Comparison of ENCODE assay signal across 8 cellular contexts in the genomic region with DNA sequence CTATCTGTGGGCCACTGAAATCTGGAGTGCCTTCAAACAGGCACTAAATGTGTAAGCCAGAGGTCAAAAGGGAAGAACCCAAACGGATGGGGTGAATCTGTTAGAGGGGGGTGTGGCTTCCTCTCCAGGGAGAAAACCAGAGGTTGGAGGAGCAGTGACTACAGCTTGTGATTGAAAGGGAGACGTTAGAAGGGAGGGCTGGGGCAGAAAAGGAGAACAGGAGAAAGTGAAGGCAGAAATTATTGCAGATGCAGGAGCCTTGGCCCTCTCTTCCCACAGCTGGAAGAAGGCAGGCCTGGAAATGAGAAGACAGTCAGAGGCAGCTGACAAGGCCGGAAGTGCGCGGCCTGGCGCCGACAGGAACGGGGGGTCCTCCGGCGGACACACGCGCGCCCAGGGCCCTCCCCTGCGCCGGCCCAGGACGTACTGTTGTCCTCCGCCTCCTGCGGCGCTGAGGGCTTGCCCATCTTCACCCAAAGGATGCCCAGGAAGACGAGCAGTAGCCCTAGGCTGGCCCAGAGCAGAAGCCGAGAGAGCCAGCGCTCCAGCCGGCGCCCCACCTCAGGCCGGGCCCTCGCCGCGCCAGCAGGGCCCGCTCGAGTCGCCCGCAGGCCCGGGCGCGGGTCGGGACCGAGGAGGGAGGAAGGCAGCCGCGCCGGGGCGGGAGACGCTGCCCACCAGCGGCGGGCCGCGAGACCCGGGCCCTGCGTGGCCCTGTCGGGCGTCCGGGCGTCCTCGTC. TPM values are rescaled to one million over a fixed set of nuclear protein-coding genes. Genes with fewer than 3 reads are reported as not detected.
A peak's percentile ranks its signal among the peaks of the same experiment; 100 is the strongest.
DNase-seq lines count a peak whose midpoint lies in the region; ATAC-seq and TF ChIP-seq lines count a peak whose summit lies in the region.

No MANE protein-coding gene starts in this region.

- H3K4me1 ChIP-seq in parathyroid adenoma = peaks cover 23% of the 10 kb centered on the region

- H3K27ac Mint-ChIP-seq in Calu3 (ENCODE audit: unreplicated experiment) = peak overlapping the region; percentile 75

- ATAC-seq in GM19455 (IDR thresholded peaks at IDR 0.05; ENCODE audit: unreplicated experiment) = peak; percentile 52
- ATAC-seq in HG03571 (IDR thresholded peaks at IDR 0.05; ENCODE audit: unreplicated experiment) = peak; percentile 38
- peak; percentile 76 for ATAC-seq in SK-N-SH treated with all-trans-retinoic acid at 6 μM for 48 hours
- ATAC-seq in Right ventricle myocardium superior (ENCODE audit: poor library complexity) = peak; percentile 59

- peak overlapping the region; percentile 85 for H3K27ac ChIP-seq in parathyroid adenoma

- peak overlapping the region; percentile 93 for H3K9ac ChIP-seq in parathyroid adenoma

- H3K79me2 ChIP-seq in parathyroid adenoma = peaks cover 40% of the 10 kb centered on the region

- TF ChIP-seq CTCF in Calu3 (IDR thresholded peaks at IDR 0.05; ENCODE audit: unreplicated experiment) (no peak), parathyroid adenoma (IDR thresholded peaks at IDR 0.05) (no peak)

- peak overlapping the region; percentile 77 for H3K4me3 ChIP-seq in parathyroid adenoma (ENCODE audit: low read depth, low read length)

- H2AFZ ChIP-seq in parathyroid adenoma = peak overlapping the region; percentile 97

- peaks cover 36% of the 10 kb centered on the region for H3K27me3 Mint-ChIP-seq in Calu3 (ENCODE audit: unreplicated experiment)

- no peaks in the 10 kb centered on the region for H3K36me3 ChIP-seq in parathyroid adenoma (ENCODE audit: control insufficient read depth, insufficient read depth, low read length)

- intact Hi-C loops in Calu3 (cut with micrococcal nuclease; ENCODE audit: unreplicated experiment) = no loop called here
- intact Hi-C loops in Right ventricle myocardium superior (cut with DNase I) = no loop called here

- DNase-seq in Calu3 (peak; percentile 70), Right ventricle myocardium superior (peak; percentile 86), ureter (ENCODE audit: low spot score) (peak; percentile 79)
- peak; percentile 11 for DNase-seq in activated naive CD8-positive, alpha-beta T cell treated with anti-CD3 and anti-CD28 coated beads, Interleukin-2, amount 50 U/mL, for 16 hours (ENCODE audit: low read depth, low spot score)

- peaks cover 28% of the 10 kb centered on the region for H3K36me3 Mint-ChIP-seq in Calu3 (ENCODE audit: insufficient read depth, unreplicated experiment)

- H3K4me2 ChIP-seq in parathyroid adenoma (ENCODE audit: low read length) = peak overlapping the region; percentile 90

- H3K4me3 Mint-ChIP-seq in Calu3 (ENCODE audit: low read depth, unreplicated experiment) = peak overlapping the region; percentile 77

- H3K9me3 Mint-ChIP-seq in Calu3 (ENCODE audit: low read depth, unreplicated experiment) = no peaks in the 10 kb centered on the region

- no TSS peak for BruUV-seq in Calu3 (replicated peaks; lab: Mats Ljungman, UMichigan)

- H3K4me1 Mint-ChIP-seq in Calu3 (ENCODE audit: low read depth, unreplicated experiment) = peaks cover 9% of the 10 kb centered on the region

- CTCF ChIA-PET in Calu3 (lab: Charles Lee) = interaction anchor here (0.6 to 2.1 kb wide), 3 partner anchors 17 to 77 kb away, joined by 3 to 5 read pairs (median 4); a partner anchor contains a TSS

- no peaks in the 10 kb centered on the region for H3K27me3 ChIP-seq in parathyroid adenoma (ENCODE audit: control insufficient read depth, insufficient read depth, low read length)

- no peaks in the 10 kb centered on the region for H3K9me3 ChIP-seq in parathyroid adenoma (ENCODE audit: control insufficient read depth, low read length)

TF ChIP-seq in SK-N-SH treated with all-trans-retinoic acid at 6 μM for 48 hours, 23 proteins besides CTCF, POLR2A, EP300 and RAD21:
- no peak for TF ChIP-seq BACH2 (CRISPR knock-in tag; IDR thresholded peaks at IDR 0.05; ENCODE audit: borderline replicate concordance)
- TF ChIP-seq ZNF565 (CRISPR knock-in tag; conservative IDR thresholded peaks at IDR 0.05; ENCODE audit: low read depth) = no peak
- TF ChIP-seq, protein P1, sequence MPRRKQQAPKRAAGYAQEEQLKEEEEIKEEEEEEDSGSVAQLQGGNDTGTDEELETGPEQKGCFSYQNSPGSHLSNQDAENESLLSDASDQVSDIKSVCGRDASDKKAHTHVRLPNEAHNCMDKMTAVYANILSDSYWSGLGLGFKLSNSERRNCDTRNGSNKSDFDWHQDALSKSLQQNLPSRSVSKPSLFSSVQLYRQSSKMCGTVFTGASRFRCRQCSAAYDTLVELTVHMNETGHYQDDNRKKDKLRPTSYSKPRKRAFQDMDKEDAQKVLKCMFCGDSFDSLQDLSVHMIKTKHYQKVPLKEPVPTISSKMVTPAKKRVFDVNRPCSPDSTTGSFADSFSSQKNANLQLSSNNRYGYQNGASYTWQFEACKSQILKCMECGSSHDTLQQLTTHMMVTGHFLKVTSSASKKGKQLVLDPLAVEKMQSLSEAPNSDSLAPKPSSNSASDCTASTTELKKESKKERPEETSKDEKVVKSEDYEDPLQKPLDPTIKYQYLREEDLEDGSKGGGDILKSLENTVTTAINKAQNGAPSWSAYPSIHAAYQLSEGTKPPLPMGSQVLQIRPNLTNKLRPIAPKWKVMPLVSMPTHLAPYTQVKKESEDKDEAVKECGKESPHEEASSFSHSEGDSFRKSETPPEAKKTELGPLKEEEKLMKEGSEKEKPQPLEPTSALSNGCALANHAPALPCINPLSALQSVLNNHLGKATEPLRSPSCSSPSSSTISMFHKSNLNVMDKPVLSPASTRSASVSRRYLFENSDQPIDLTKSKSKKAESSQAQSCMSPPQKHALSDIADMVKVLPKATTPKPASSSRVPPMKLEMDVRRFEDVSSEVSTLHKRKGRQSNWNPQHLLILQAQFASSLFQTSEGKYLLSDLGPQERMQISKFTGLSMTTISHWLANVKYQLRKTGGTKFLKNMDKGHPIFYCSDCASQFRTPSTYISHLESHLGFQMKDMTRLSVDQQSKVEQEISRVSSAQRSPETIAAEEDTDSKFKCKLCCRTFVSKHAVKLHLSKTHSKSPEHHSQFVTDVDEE (CRISPR knock-in tag; IDR thresholded peaks at IDR 0.05) = no peak
- no peak for TF ChIP-seq TOX (CRISPR knock-in tag; IDR thresholded peaks at IDR 0.05; ENCODE audit: borderline replicate concordance)
- TF ChIP-seq, protein P2, sequence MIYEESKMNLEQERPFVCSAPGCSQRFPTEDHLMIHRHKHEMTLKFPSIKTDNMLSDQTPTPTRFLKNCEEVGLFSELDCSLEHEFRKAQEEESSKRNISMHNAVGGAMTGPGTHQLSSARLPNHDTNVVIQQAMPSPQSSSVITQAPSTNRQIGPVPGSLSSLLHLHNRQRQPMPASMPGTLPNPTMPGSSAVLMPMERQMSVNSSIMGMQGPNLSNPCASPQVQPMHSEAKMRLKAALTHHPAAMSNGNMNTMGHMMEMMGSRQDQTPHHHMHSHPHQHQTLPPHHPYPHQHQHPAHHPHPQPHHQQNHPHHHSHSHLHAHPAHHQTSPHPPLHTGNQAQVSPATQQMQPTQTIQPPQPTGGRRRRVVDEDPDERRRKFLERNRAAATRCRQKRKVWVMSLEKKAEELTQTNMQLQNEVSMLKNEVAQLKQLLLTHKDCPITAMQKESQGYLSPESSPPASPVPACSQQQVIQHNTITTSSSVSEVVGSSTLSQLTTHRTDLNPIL (CRISPR knock-in tag; IDR thresholded peaks at IDR 0.05; ENCODE audit: low read depth) = no peak
- TF ChIP-seq ZC3H10 (CRISPR knock-in tag; IDR thresholded peaks at IDR 0.05) = no peak
TF ChIP-seq in SK-N-SH treated with all-trans-retinoic acid at 6 μM for 48 hours: peak in this region for 0.

RNA-seq across cellular contexts. Expression of a gene that starts 0.8 kb away (rescaled TPM):
- total RNA-seq in Calu3 (2022) (117 and 126 TPM in 2 replicates), Right ventricle myocardium superior (19.1 TPM), ureter (71.0 TPM)

RNA-seq across cellular contexts. Expression of a gene that starts 15.7 kb away (rescaled TPM):
- not detected in 2 replicates for total RNA-seq in Calu3 (2022)
- not detected for total RNA-seq in Right ventricle myocardium superior
- not detected for total RNA-seq in ureter

RNA-seq across cellular contexts. Expression of a gene that starts 41.4 kb away (rescaled TPM):
- total RNA-seq in Calu3 (2022) (not detected in 2 replicates), Right ventricle myocardium superior (44.2 TPM), ureter (2.6 TPM)

Comparison
In these comparisons a context has a peak if more than half of its experiments do, and no peak if none do; other contexts are left out.
1. Peak in every context shown above with its lines: DNase-seq, ATAC-seq, H3K4me3 ChIP-seq and H3K27ac ChIP-seq.
2. DNase-seq: peak in every context shown above with its lines; median percentile 86 in Right ventricle myocardium superior; 79 in ureter; 70 in Calu3; 11 in activated naive CD8-positive, alpha-beta T cell treated with anti-CD3 and anti-CD28 coated beads, Interleukin-2, amount 50 U/mL, for 16 hours.
3. RNA of a gene that starts 41.4 kb away (total RNA-seq): 44.2 TPM in Right ventricle myocardium superior (single experiment); 2.6 TPM in ureter (single experiment) and not detected in Calu3; every median in the first group is over 10 times any median in the second.